Comparison of ENCODE assay signal across 9 cellular contexts in genomic region chr7:79951415-79951814, GRCh38.
"Had no signal": no experiment of that assay in that cellular context is flagged by ENCODE, and none has a peak within 500 bp of the region (broad histone marks: within the 10 kb centered on the region; RNA-seq: fewer than 3 reads in every experiment).

No MANE protein-coding gene starts in this region.

- H3K4me1 Mint-ChIP-seq: GM23338, H9, IgD-negative memory B cell had no signal

- H3K27ac ChIP-seq: HL-60 had no signal

- DNase-seq: H9, HCEC 1CT, KG1 had no signal

- H3K27ac Mint-ChIP-seq: GM23338, H9, IgD-negative memory B cell had no signal

- H3K4me2 ChIP-seq: GM23338 had no signal

- H3K4me3 Mint-ChIP-seq: GM23338, H9, IgD-negative memory B cell had no signal

- H3K4me3 ChIP-seq: GM23338 had no signal

- H2AFZ ChIP-seq: GM23338 had no signal

- FAIRE-seq: H1, H54, HepG2 had no signal

- ATAC-seq: GM23338, HepG2 had no signal

- H3K27me3 Mint-ChIP-seq: IgD-negative memory B cell had no signal

- H3K36me3 Mint-ChIP-seq: IgD-negative memory B cell had no signal
